8 cellular contexts compared by ENCODE assay signal in the genomic region with DNA sequence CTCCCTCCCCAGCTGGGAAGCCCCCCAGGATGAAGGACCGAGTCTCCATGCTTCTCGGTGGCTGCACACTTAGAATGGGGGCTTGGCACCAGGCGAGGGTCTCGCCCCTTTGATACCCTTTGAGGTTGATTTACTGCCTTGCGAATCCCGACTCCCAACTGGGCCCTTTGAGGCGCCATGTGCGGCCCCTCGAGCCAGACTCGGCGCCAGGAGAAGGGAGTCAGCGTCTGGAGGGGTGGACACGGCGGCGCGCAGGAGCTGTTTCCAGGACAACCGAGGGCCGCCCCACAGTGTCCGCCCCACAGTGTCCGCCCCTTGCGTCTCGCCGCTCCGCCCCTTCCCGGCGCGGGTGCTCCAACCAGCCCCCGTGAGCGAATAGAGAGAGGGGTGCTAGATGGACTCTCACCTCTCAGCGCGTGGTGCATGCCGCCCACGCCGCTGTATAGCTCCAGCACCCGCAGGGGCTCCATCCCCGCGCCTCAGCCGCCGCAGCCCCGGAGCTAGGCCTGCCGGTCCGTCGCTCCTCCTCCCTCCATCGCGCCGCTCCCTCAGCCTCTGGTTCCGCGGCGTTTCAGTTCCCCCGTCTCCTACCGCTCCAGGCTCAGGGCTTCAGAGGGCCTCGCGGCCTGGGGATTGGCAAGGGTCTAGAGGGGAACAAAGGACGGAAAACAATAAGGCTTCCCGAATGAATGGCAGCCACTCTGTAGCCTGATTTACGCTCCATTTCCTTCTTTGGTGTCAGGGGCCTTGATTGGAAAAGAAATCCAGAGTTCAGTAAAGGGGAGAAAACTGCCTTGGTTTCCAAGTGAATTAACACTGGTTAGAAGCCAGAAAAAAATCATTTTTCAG. TPM values are rescaled to one million over a fixed set of nuclear protein-coding genes. Genes with fewer than 3 reads are reported as not detected.
DNase-seq lines count a peak whose midpoint lies in the region; ATAC-seq, FAIRE-seq and TF ChIP-seq lines count a peak whose summit lies in the region.

A gene with protein sequence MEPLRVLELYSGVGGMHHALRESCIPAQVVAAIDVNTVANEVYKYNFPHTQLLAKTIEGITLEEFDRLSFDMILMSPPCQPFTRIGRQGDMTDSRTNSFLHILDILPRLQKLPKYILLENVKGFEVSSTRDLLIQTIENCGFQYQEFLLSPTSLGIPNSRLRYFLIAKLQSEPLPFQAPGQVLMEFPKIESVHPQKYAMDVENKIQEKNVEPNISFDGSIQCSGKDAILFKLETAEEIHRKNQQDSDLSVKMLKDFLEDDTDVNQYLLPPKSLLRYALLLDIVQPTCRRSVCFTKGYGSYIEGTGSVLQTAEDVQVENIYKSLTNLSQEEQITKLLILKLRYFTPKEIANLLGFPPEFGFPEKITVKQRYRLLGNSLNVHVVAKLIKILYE (minus strand): TSS at position 508 of the 849 bp plus-strand sequence. CDS start 38 bp downstream, at position 470.

- H3K4me1 ChIP-seq in smooth muscle cell (ENCODE audit: low read depth) = peaks cover 34% of the 10 kb centered on the region

- peak within 1 kb of the TSS; percentile 87 for H3K4me2 ChIP-seq in smooth muscle cell

- peaks cover 1 to 9% (median 7%) of the 10 kb centered on the region in 3 donors for H3K27me3 Mint-ChIP-seq in immature natural killer cell (ENCODE audit: low read depth in 3 of 3)

- no peaks in the 10 kb centered on the region for H3K9me3 ChIP-seq in smooth muscle cell (replicated peaks; ENCODE audit: low read depth)

- H3K27ac Mint-ChIP-seq in immature natural killer cell = peak within 1 kb of the TSS; percentile 92 to 98 (median 95)

- peak; percentile 60 for DNase-seq in NK-92 treated with Interleukin-12 subunit alpha and Interleukin-12 subunit beta, amount 100 ng/mL, for 24 hours (lab: John Stamatoyannopoulos, UW)
- DNase-seq in NK-92 (lab: John Stamatoyannopoulos, UW; ENCODE audit: unreplicated experiment) = no peak
- DNase-seq in NCI-H2029 treated with DMSO at 0.1 percent for 48 hours (lab: John Stamatoyannopoulos, UW) = peak; percentile 1
- peak; percentile 56 for DNase-seq in bronchial epithelial cell (ENCODE audit: low read depth)
- DNase-seq in immature natural killer cell = peak; percentile 84 to 86 (median 85)
- peak; percentile 66 for DNase-seq in smooth muscle cell (lab: John Stamatoyannopoulos, UW; ENCODE audit: unreplicated experiment)

- WGBS in smooth muscle cell (ENCODE audit: low lambda C conversion rate) = 1% methylated on average over 41 of the region's 56 CpGs

- no peak for TF ChIP-seq CTCF in WI38 (IDR thresholded peaks at IDR 0.05; ENCODE audit: low read depth, low read length)
- no peak for TF ChIP-seq CTCF in bronchial epithelial cell (IDR thresholded peaks at IDR 0.05; ENCODE audit: insufficient read depth, low read length, severe bottlenecking)
- TF ChIP-seq CTCF in smooth muscle cell (IDR thresholded peaks at IDR 0.05; ENCODE audit: borderline replicate concordance, insufficient read depth, poor library complexity, severe bottlenecking) = no peak

- no peak for FAIRE-seq in bronchial epithelial cell (lab: Jason Lieb, UNC)

- peak; percentile 84 for ATAC-seq in HG02938 (IDR thresholded peaks at IDR 0.05; ENCODE audit: unreplicated experiment)

- H3F3A ChIP-seq in smooth muscle cell (ENCODE audit: low read depth) = peaks cover 4% of the 10 kb centered on the region

- H3K4me3 ChIP-seq in WI38 (ENCODE audit: low read depth, low read length) (peak within 1 kb of the TSS; percentile 67), bronchial epithelial cell (ENCODE audit: low read depth, low read length) (peak within 1 kb of the TSS; percentile 79), smooth muscle cell (peak within 1 kb of the TSS; percentile 55)

- H3K79me2 ChIP-seq in smooth muscle cell (ENCODE audit: low read depth) = peaks cover 4% of the 10 kb centered on the region

- peak within 1 kb of the TSS; percentile 99 for H3K27ac ChIP-seq in smooth muscle cell (ENCODE audit: low read depth)

- no peaks in the 10 kb centered on the region for H4K20me1 ChIP-seq in smooth muscle cell (ENCODE audit: low read depth)

- H3K9ac ChIP-seq in smooth muscle cell (ENCODE audit: low read depth) = peak within 1 kb of the TSS; percentile 92

- no peaks in the 10 kb centered on the region for H3K36me3 ChIP-seq in bronchial epithelial cell (ENCODE audit: control insufficient read depth, insufficient read depth, low read length)
- H3K36me3 ChIP-seq in smooth muscle cell (ENCODE audit: low read depth) = no peaks in the 10 kb centered on the region

- H3K4me1 Mint-ChIP-seq in immature natural killer cell = peaks cover 26 to 38% of the 10 kb centered on the region in 2 donors

- peak within 1 kb of the TSS; percentile 90 to 99 (median 97) for H3K4me3 Mint-ChIP-seq in immature natural killer cell

- H3K27me3 ChIP-seq in bronchial epithelial cell (ENCODE audit: control insufficient read depth, insufficient read depth, low read length) (no peaks in the 10 kb centered on the region), smooth muscle cell (ENCODE audit: low read depth) (no peaks in the 10 kb centered on the region)

- H2AFZ ChIP-seq in smooth muscle cell (ENCODE audit: low read depth) = peak within 1 kb of the TSS; percentile 82

- no peaks in the 10 kb centered on the region for H3K9me3 Mint-ChIP-seq in immature natural killer cell

- H3K36me3 Mint-ChIP-seq in immature natural killer cell = no peaks in the 10 kb centered on the region

RNA-seq across cellular contexts. Expression of the gene that starts here (rescaled TPM):
- total RNA-seq in bronchial epithelial cell (1.3 and 1.4 TPM in 2 replicates), smooth muscle cell (7.3 and 13.8 TPM in 2 replicates)
- polyA plus RNA-seq in immature natural killer cell (1 to 10 TPM; 1.4 to 7.8 (median 3.6) TPM), smooth muscle cell (2.5 and 3.7 TPM in 2 replicates)
